In genomic region chr19:3057275-3057714, GRCh38 we compare ENCODE assay signal across 9 cellular contexts. TPM values are rescaled to one million over a fixed set of nuclear protein-coding genes. Genes with fewer than 3 reads are reported as not detected.
DNase-seq lines count a peak whose midpoint lies in the region; ATAC-seq and TF ChIP-seq lines count a peak whose summit lies in the region.
"Had no signal": no experiment of that assay in that cellular context is flagged by ENCODE, and none has a peak within 500 bp of the region (broad histone marks: within the 10 kb centered on the region; RNA-seq: fewer than 3 reads in every experiment).

No MANE protein-coding gene starts in this region.

- ATAC-seq in Right ventricle myocardium superior (ENCODE audit: poor library complexity) (peak; percentile 75), GM21367 (IDR thresholded peaks at IDR 0.05; ENCODE audit: unreplicated experiment) (no peak), GM21423 (IDR thresholded peaks at IDR 0.05; ENCODE audit: unreplicated experiment) (no peak)

- peaks cover 0 to 69% (median 0%) of the 10 kb centered on the region in 3 donors for H3K36me3 ChIP-seq in Peyer's patch

- H3K9me3 ChIP-seq in Peyer's patch: no peaks in the 10 kb centered on the region

- H3K4me1 ChIP-seq in Peyer's patch: peaks cover 0 to 46% (median 4%) of the 10 kb centered on the region in 4 donors

- H3K4me3 ChIP-seq in Peyer's patch: peak overlapping the region in 1 of 4 donors; percentile 11

- peak; percentile 98 for DNase-seq in DMS 273 (lab: John Stamatoyannopoulos, UW; ENCODE audit: unreplicated experiment)
- no peak for DNase-seq in Peyer's patch
- peak; percentile 94 for DNase-seq in Right ventricle myocardium superior
- DNase-seq in pons (ENCODE audit: low spot score): peak; percentile 62
- DNase-seq in GM19238 (ENCODE audit: insufficient read length, low spot score): no peak
- no peak for DNase-seq in Kasumi-1 (lab: John Stamatoyannopoulos, UW)
- DNase-seq: stimulated activated CD4-positive, alpha-beta T cell treated with anti-CD3 and anti-CD28 coated beads, Interleukin-4, amount 100 ng/mL, for 4 hours had no signal

- TF ChIP-seq POLR2A in Peyer's patch (IDR thresholded peaks at IDR 0.05): no peak

- TF ChIP-seq CTCF in Peyer's patch (IDR thresholded peaks at IDR 0.05): no peak

- peak overlapping the region; percentile 28 to 65 (median 44) for H3K27ac ChIP-seq in Peyer's patch

- H3K27me3 ChIP-seq in Peyer's patch: no peaks in the 10 kb centered on the region

- intact Hi-C loops in Right ventricle myocardium superior (cut with DNase I): no loop called here

RNA-seq across cellular contexts. Expression of gene TLE5, which starts 5.0 kb away (rescaled TPM):
- total RNA-seq in Peyer's patch (100 to 1,000 TPM; 134 to 366 (median 289) TPM), Right ventricle myocardium superior (760 TPM)

RNA-seq across cellular contexts. Expression of gene TLE2, which starts 28.2 kb away (rescaled TPM):
- total RNA-seq in Peyer's patch: 10 to 100 TPM in 3 of 4 donors, 1 to 10 TPM in 1; 4.6 to 45.2 (median 29.2) TPM
- total RNA-seq in Right ventricle myocardium superior: 55.7 TPM

RNA-seq across cellular contexts. Expression of gene GNA11, which starts 36.9 kb away (rescaled TPM):
- total RNA-seq in Peyer's patch: 100 to 1,000 TPM; 120 to 557 (median 456) TPM
- 61.3 TPM for total RNA-seq in Right ventricle myocardium superior

Comparison
In these comparisons a context has a peak if more than half of its experiments do, and no peak if none do; other contexts are left out.
1. DNase-seq: peak in DMS 273 (single experiment), Right ventricle myocardium superior (single experiment) and pons (single experiment); none in Peyer's patch (0 of 3), GM19238 (single experiment) and Kasumi-1 (0 of 2).